In genomic region chr7:30750574-30751256, GRCh38 we compare ENCODE assay signal across 2 cellular contexts.
TF ChIP-seq lines count a peak whose summit lies in the region.

No MANE protein-coding gene starts in this region.

TF ChIP-seq in IMR-90, 13 proteins besides CTCF, POLR2A, EP300 and RAD21 (continued from another document):
- TF ChIP-seq CEBPB (IDR thresholded peaks at IDR 0.05; ENCODE audit: low read depth, low read length) (peak; percentile 31; the same call in 1 of the 2 replicates), MXI1 (IDR thresholded peaks at IDR 0.05; ENCODE audit: borderline replicate concordance, low read depth, low read length) (no peak), USF2 (IDR thresholded peaks at IDR 0.05; ENCODE audit: low read depth, low read length) (no peak), ELK1 (IDR thresholded peaks at IDR 0.05; ENCODE audit: borderline replicate concordance, low read depth, low read length) (no peak)

TF ChIP-seq in liver, 16 proteins besides CTCF, POLR2A, EP300 and RAD21 (continued from another document):
- no peak for TF ChIP-seq HNF4A (conservative IDR thresholded peaks at IDR 0.05)
- TF ChIP-seq RXRA (IDR thresholded peaks at IDR 0.05) = peak in 1 of 2 donors; percentile 20
- peak; percentile 39 for TF ChIP-seq SP1 (IDR thresholded peaks at IDR 0.05)
